Comparison of ENCODE assay signal across 9 cellular contexts in genomic region chr2:8408560-8409460, GRCh38.
DNase-seq lines count a peak whose midpoint lies in the region; ATAC-seq and TF ChIP-seq lines count a peak whose summit lies in the region.
"Had no signal": no experiment of that assay in that cellular context is flagged by ENCODE, and none has a peak within 500 bp of the region (broad histone marks: within the 10 kb centered on the region; RNA-seq: fewer than 3 reads in every experiment).

No MANE protein-coding gene starts in this region.

- peaks cover 14% of the 10 kb centered on the region for H3K4me1 ChIP-seq in OCI-LY7 (ENCODE audit: insufficient read depth, low read length, poor library complexity, severe bottlenecking)
- peaks cover 19% of the 10 kb centered on the region for H3K4me1 ChIP-seq in vagina
- no peaks in the 10 kb centered on the region for H3K4me1 ChIP-seq in foreskin keratinocyte

- H3K36me3 Mint-ChIP-seq in effector memory CD8-positive, alpha-beta T cell (ENCODE audit: insufficient read depth): peaks cover 5% of the 10 kb centered on the region

- H3K27ac Mint-ChIP-seq in effector memory CD8-positive, alpha-beta T cell: peak overlapping the region; percentile 83 to 90

- H3K27ac ChIP-seq in OCI-LY7 (ENCODE audit: low read depth, low read length, poor library complexity, severe bottlenecking): peak overlapping the region; percentile 2
- no peak overlapping the region for H3K27ac ChIP-seq in vagina
- H3K27ac ChIP-seq in foreskin keratinocyte: no peak overlapping the region
- H3K27ac ChIP-seq: neutrophil had no signal

- no peaks in the 10 kb centered on the region for H4K20me1 ChIP-seq in OCI-LY7 (ENCODE audit: insufficient read depth, low read length)

- peaks cover 15 to 24% of the 10 kb centered on the region in 2 donors for H3K4me1 Mint-ChIP-seq in effector memory CD8-positive, alpha-beta T cell (ENCODE audit: low read depth in 2 of 2)

- H2AFZ ChIP-seq in OCI-LY7 (ENCODE audit: low read length): peak overlapping the region; percentile 19; the same call in 1 of the 2 replicates

- H3K79me2 ChIP-seq in OCI-LY7 (ENCODE audit: insufficient read depth, low read depth, low read length): no peaks in the 10 kb centered on the region

- intact Hi-C loops in OCI-LY7 (cut with micrococcal nuclease; ENCODE audit: unreplicated experiment): no loop called here
- intact Hi-C loops in vagina (cut with DNase I): no loop called here

- H3K9me3 ChIP-seq in OCI-LY7 (ENCODE audit: low read length) (no peaks in the 10 kb centered on the region), vagina (no peaks in the 10 kb centered on the region)
- H3K9me3 ChIP-seq: neutrophil had no signal

- H3K9me3 Mint-ChIP-seq in effector memory CD8-positive, alpha-beta T cell: no peaks in the 10 kb centered on the region

- H3K4me2 ChIP-seq in OCI-LY7 (ENCODE audit: low read length): peak overlapping the region; percentile 29; the same call in 1 of the 2 replicates

- H3K27me3 ChIP-seq in vagina: no peaks in the 10 kb centered on the region
- no peaks in the 10 kb centered on the region for H3K27me3 ChIP-seq in foreskin keratinocyte
- H3K27me3 ChIP-seq: neutrophil had no signal

- TF ChIP-seq CTCF in OCI-LY7 (conservative IDR thresholded peaks at IDR 0.05; ENCODE audit: low read length): no peak
- TF ChIP-seq CTCF in vagina (IDR thresholded peaks at IDR 0.05): no peak
- TF ChIP-seq CTCF in foreskin keratinocyte (conservative IDR thresholded peaks at IDR 0.05): no peak

- BruUV-seq in OCI-LY7 (replicated peaks; lab: Mats Ljungman, UMichigan): no TSS peak

- TF ChIP-seq POLR2A in vagina (IDR thresholded peaks at IDR 0.05): no peak

- peak; percentile 87 for ATAC-seq in GM18498 (IDR thresholded peaks at IDR 0.05; ENCODE audit: unreplicated experiment)
- ATAC-seq in HG02571 (IDR thresholded peaks at IDR 0.05; ENCODE audit: unreplicated experiment): peak; percentile 91
- peak; percentile 99 for ATAC-seq in effector memory CD8-positive, alpha-beta T cell (replicated peaks)
- ATAC-seq in foreskin keratinocyte: no peak

- CTCF ChIA-PET in OCI-LY7 (lab: Charles Lee; ENCODE audit: unreplicated experiment): no interaction called here

- no peaks in the 10 kb centered on the region for H3K36me3 ChIP-seq in OCI-LY7 (ENCODE audit: insufficient read depth, low read length)
- H3K36me3 ChIP-seq in vagina: no peaks in the 10 kb centered on the region
- H3K36me3 ChIP-seq: neutrophil had no signal

- no peaks in the 10 kb centered on the region for H3K27me3 Mint-ChIP-seq in effector memory CD8-positive, alpha-beta T cell

- no peaks in the 10 kb centered on the region for H3K9me2 ChIP-seq in OCI-LY7 (ENCODE audit: insufficient read depth, low read length)

- POLR2A ChIA-PET in OCI-LY7 (lab: Charles Lee): interaction anchor here (0.6 to 1.4 kb wide), 5 partner anchors 12 to 1894 kb away, joined by 3 to 4 read pairs (median 3); no protein-coding TSS in a partner anchor

- H3K4me3 Mint-ChIP-seq in effector memory CD8-positive, alpha-beta T cell: peak overlapping the region; percentile 38 to 46

- no peak overlapping the region for H3K4me3 ChIP-seq in OCI-LY7 (ENCODE audit: low read depth, low read length, poor library complexity, severe bottlenecking)
- H3K4me3 ChIP-seq in vagina: no peak overlapping the region

- DNase-seq in OCI-LY7 (ENCODE audit: low spot score) (peak; percentile 31), vagina (ENCODE audit: extremely low spot score in 2 of 2) (no peak), inferior parietal cortex (ENCODE audit: extremely low spot score) (no peak), germinal center (ENCODE audit: low spot score) (no peak), foreskin keratinocyte (no peak)
- DNase-seq in effector memory CD8-positive, alpha-beta T cell: peak; percentile 33 to 41 (median 37)

Comparison
In these comparisons a context has a peak if more than half of its experiments do, and no peak if none do; other contexts are left out.
1. DNase-seq: peak in OCI-LY7 (single experiment) and effector memory CD8-positive, alpha-beta T cell (3 of 3); none in vagina (0 of 2), inferior parietal cortex (single experiment), germinal center (single experiment) and foreskin keratinocyte (0 of 2).